16 cellular contexts compared by ENCODE assay signal in the genomic region with DNA sequence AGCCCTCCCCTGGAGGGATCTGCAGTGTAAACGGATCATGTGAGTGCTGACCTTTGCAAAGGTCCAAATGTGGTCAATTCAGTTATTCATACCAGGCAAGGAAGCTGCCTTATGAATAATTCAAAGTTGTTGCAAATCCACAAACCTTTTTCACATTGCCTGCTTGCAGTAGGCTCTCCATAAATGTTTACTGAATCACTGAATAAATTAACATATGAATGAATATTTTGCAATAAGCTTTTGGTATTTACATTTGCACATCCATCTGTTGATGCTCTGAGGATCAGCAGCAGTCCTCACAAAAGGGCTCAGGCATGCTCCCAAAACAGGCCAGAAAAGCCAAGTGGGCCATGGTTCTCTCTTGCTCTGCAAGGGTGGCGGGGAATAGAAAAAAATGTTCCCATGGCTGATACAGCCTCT.
"Had no signal": no experiment of that assay in that cellular context is flagged by ENCODE, and none has a peak within 500 bp of the region (broad histone marks: within the 10 kb centered on the region; RNA-seq: fewer than 3 reads in every experiment).

No MANE protein-coding gene starts in this region.

- H3K9me3 ChIP-seq: gastrocnemius medialis, mucosa of descending colon, neutrophil, right lobe of liver, SJSA1, spleen had no signal

- H3K4me3 ChIP-seq: gastrocnemius medialis, hepatocyte, lung, mucosa of descending colon, right lobe of liver, SJSA1, spleen had no signal

- H3K27ac ChIP-seq: brain microvascular endothelial cell, gastrocnemius medialis, hepatocyte, neutrophil, right lobe of liver, SJSA1, spleen had no signal

- ATAC-seq: gastrocnemius medialis; mucosa of descending colon; naive thymus-derived CD8-positive, alpha-beta T cell; right lobe of liver had no signal

- H3K4me1 ChIP-seq: gastrocnemius medialis, right lobe of liver, SJSA1 had no signal

- DNase-seq: activated CD4-positive, alpha-beta memory T cell treated with anti-CD3 and anti-CD28 coated beads for 36 hours; activated naive CD4-positive, alpha-beta T cell treated with Interleukin-2 at 50 U/mL for 16 hours; activated T-cell treated with anti-CD3 and anti-CD28 coated beads, Interleukin-2, amount 50 U/mL, for 48 hours; brain microvascular endothelial cell; gastrocnemius medialis; mucosa of descending colon; naive thymus-derived CD8-positive, alpha-beta T cell; right lobe of liver; spleen; stimulated activated CD4-positive, alpha-beta T cell treated with anti-CD3 and anti-CD28 coated beads, Interleukin-2, amount 100 ng/mL, for 24 hours; stimulated activated naive CD4-positive, alpha-beta T cell; T-helper 9 cell had no signal

- H3K36me3 ChIP-seq: brain microvascular endothelial cell, gastrocnemius medialis, neutrophil, right lobe of liver, SJSA1, spleen had no signal

- H3K27me3 ChIP-seq: brain microvascular endothelial cell, gastrocnemius medialis, hepatocyte, right lobe of liver, SJSA1, spleen had no signal
